ENCODE assay signal across 8 cellular contexts in the genomic region with DNA sequence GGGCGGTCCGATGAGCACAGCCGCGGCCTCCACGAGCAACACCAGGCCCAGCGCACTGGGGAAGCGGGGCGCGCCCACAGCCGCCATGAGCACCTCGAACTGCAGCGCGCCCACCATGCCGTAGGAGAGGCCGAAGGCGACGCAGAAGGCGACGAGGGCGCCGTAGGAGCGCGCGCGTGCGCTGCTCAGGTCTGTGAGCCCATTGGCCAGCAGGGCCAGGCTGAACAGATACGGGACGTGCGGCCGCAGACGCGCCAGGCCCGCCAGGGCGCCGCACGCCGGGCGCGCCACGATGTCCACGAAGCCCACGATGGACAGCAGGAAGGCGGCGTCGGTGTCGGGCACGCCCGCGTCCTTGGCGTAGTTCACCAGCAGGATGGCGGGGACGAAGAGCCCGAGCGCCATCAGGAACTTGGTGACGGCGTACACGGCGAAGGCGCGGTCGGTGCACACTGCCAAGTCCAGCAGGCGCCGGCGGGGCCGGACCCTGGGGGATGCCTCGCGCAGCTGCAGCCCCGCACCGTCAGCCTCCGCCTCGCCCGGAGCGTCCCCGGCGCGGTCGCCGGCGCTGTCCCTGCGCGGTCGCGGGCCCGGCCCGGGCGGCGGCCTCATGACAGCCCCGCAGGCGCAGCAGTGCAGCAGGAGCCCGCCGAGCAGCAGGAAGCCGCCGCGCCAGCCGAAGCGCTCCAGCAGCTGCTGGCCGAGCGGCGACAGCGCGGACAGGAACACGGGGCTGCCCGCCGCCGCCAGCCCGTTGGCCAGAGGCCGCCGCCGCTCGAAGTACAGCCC. TPM values are rescaled to one million over a fixed set of nuclear protein-coding genes. Genes with fewer than 3 reads are reported as not detected.
DNase-seq lines count a peak whose midpoint lies in the region; ATAC-seq and TF ChIP-seq lines count a peak whose summit lies in the region.

No MANE protein-coding gene starts in this region.

- TF ChIP-seq EP300 in suprapubic skin (IDR thresholded peaks at IDR 0.05) = no peak

- H3K27ac ChIP-seq in caudate nucleus (ENCODE audit: low read depth, low read length) (peak overlapping the region; percentile 67), suprapubic skin (peak overlapping the region; percentile 26)

- DNase-seq in NCI-H2081 (lab: John Stamatoyannopoulos, UW) (peak; percentile 5 to 39), NCI-H2081 treated with DMSO at 0.1 percent for 48 hours (lab: John Stamatoyannopoulos, UW) (no peak), caudate nucleus (lab: John Stamatoyannopoulos, UW) (peak in 42 of 61 donors; percentile 22 to 78 (median 50)), kidney epithelial cell (ENCODE audit: low read depth) (no peak), suprapubic skin (ENCODE audit: low spot score in 2 of 2) (no peak), HuH-7.5 (ENCODE audit: low spot score) (no peak)
- no peak for DNase-seq in stimulated activated naive CD4-positive, alpha-beta T cell (lab: John Stamatoyannopoulos, UW)

- 0% methylated on average over 29 of the region's 110 CpGs for WGBS in suprapubic skin

- H3K27me3 ChIP-seq in kidney epithelial cell (ENCODE audit: control insufficient read depth, insufficient read depth, low read length) (peaks cover 37% of the 10 kb centered on the region), suprapubic skin (peaks cover 18% of the 10 kb centered on the region)

- TF ChIP-seq CTCF in kidney epithelial cell (IDR thresholded peaks at IDR 0.05; ENCODE audit: insufficient read depth, low read length, poor library complexity, severe bottlenecking) = no peak
- no peak for TF ChIP-seq CTCF in suprapubic skin (IDR thresholded peaks at IDR 0.05)

- H3K4me3 ChIP-seq in kidney epithelial cell (ENCODE audit: low read depth, low read length) (peak overlapping the region; percentile 24), suprapubic skin (peak overlapping the region; percentile 53)

- H3K36me3 ChIP-seq in kidney epithelial cell (ENCODE audit: control insufficient read depth, insufficient read depth, low read length) (no peaks in the 10 kb centered on the region), suprapubic skin (peaks cover 7% of the 10 kb centered on the region)

- ATAC-seq in HG03095 (IDR thresholded peaks at IDR 0.05; ENCODE audit: unreplicated experiment) = no peak

- H3K9me3 ChIP-seq in suprapubic skin = no peaks in the 10 kb centered on the region

- peaks cover 28% of the 10 kb centered on the region for H3K4me1 ChIP-seq in suprapubic skin

- TF ChIP-seq POLR2A in suprapubic skin (IDR thresholded peaks at IDR 0.05) = no peak

RNA-seq across cellular contexts. Expression of gene SLC16A8, which starts 2.9 kb away (rescaled TPM):
- 0.08 and 0.14 TPM in 2 replicates for total RNA-seq in kidney epithelial cell
- not detected for total RNA-seq in suprapubic skin

RNA-seq across cellular contexts. Expression of gene PICK1, which starts 23.8 kb away (rescaled TPM):
- 53.9 and 55.6 TPM in 2 replicates for total RNA-seq in kidney epithelial cell
- 10 to 100 TPM; 36.7 to 72.0 (median 61.5) TPM for total RNA-seq in suprapubic skin

RNA-seq across cellular contexts. Expression of gene BAIAP2L2, which starts 29.4 kb away (rescaled TPM):
- total RNA-seq in kidney epithelial cell (4.1 and 5.4 TPM in 2 replicates), suprapubic skin (1 to 10 TPM in 3 of 4 donors, under 1 TPM in 1; 0.49 to 1.7 (median 1.6) TPM)

Comparison
In these comparisons a context has a peak if more than half of its experiments do, and no peak if none do; other contexts are left out.
1. DNase-seq: peak in NCI-H2081 (2 of 2) and caudate nucleus (42 of 61); none in NCI-H2081 treated with DMSO at 0.1 percent for 48 hours (single experiment), kidney epithelial cell (single experiment), suprapubic skin (0 of 2), HuH-7.5 (single experiment) and stimulated activated naive CD4-positive, alpha-beta T cell (0 of 6).